In genomic region chr22:28950567-28951411, GRCh38 we compare ENCODE assay signal across 15 cellular contexts.
A peak's percentile ranks its signal among the peaks of the same experiment; 100 is the strongest.
DNase-seq lines count a peak whose midpoint lies in the region; ATAC-seq, FAIRE-seq and TF ChIP-seq lines count a peak whose summit lies in the region.
"Had no signal": no experiment of that assay in that cellular context is flagged by ENCODE, and none has a peak within 500 bp of the region (broad histone marks: within the 10 kb centered on the region; RNA-seq: fewer than 3 reads in every experiment).

No MANE protein-coding gene starts in this region.

- H3K4me2 ChIP-seq in IMR-90 (ENCODE audit: low read depth, low read length), result no peak overlapping the region

- H3K36me3 ChIP-seq in Caco-2 (ENCODE audit: control insufficient read depth, insufficient read depth, low read length), result peaks cover 3% of the 10 kb centered on the region; the same call in 1 of the 2 replicates
- H3K36me3 ChIP-seq in IMR-90 (ENCODE audit: control insufficient read depth, insufficient read depth, low read length), result no peaks in the 10 kb centered on the region
- H3K36me3 ChIP-seq: adrenal gland, MG63 had no signal

- H3K9ac ChIP-seq in IMR-90 (ENCODE audit: low read depth, low read length), result no peak overlapping the region

- intact Hi-C loops in Caco-2 (cut with micrococcal nuclease; ENCODE audit: unreplicated experiment) (no loop called here), IMR-90 (cut with micrococcal nuclease) (loop anchor here (10.0 kb wide), 1 partner anchor 96 kb away; no protein-coding TSS in a partner anchor)

- H3K27ac Mint-ChIP-seq in Caco-2 (ENCODE audit: unreplicated experiment), result peak overlapping the region; percentile 91
- peak overlapping the region; percentile 75 for H3K27ac Mint-ChIP-seq in WTC11
- peak overlapping the region; percentile 94 for H3K27ac Mint-ChIP-seq in mesothelial cell of epicardium

- no peak overlapping the region for H4K91ac ChIP-seq in IMR-90 (ENCODE audit: insufficient read depth, low read depth, low read length)

- H2BK5ac ChIP-seq in IMR-90 (ENCODE audit: low read depth, low read length, poor library complexity, severe bottlenecking), result no peak overlapping the region

- no peak for FAIRE-seq in frontal cortex (lab: Jason Lieb, UNC)

- no peak overlapping the region for H3K56ac ChIP-seq in IMR-90 (ENCODE audit: extremely low read depth, insufficient read depth, low read length)

- POLR2A ChIA-PET in Caco-2 (lab: Charles Lee), result no interaction called here
- POLR2A ChIA-PET in IMR-90 (lab: Charles Lee; ENCODE audit: unreplicated experiment), result no interaction called here
- POLR2A ChIA-PET in WTC11 (lab: Charles Lee), result no interaction called here

- H2BK120ac ChIP-seq in IMR-90 (ENCODE audit: low read depth, low read length), result no peak overlapping the region

- H3K36me3 Mint-ChIP-seq in Caco-2 (ENCODE audit: insufficient read depth, unreplicated experiment) (peaks cover 46% of the 10 kb centered on the region), WTC11 (peaks cover 18% of the 10 kb centered on the region), mesothelial cell of epicardium (peaks cover 22% of the 10 kb centered on the region)

- no peak overlapping the region for H2AK5ac ChIP-seq in IMR-90 (ENCODE audit: low read depth, low read length)

- H3K4ac ChIP-seq in IMR-90 (ENCODE audit: low read depth, low read length), result no peak overlapping the region

- H3K4me3 ChIP-seq in Caco-2 (ENCODE audit: low read depth, low read length), result no peak overlapping the region
- no peak overlapping the region for H3K4me3 ChIP-seq in IMR-90 (ENCODE audit: insufficient read depth, low read depth, low read length)
- H3K4me3 ChIP-seq: adrenal gland, MG63 had no signal

- peaks cover 4% of the 10 kb centered on the region; the same call in 1 of the 2 replicates for H3K9me1 ChIP-seq in IMR-90 (ENCODE audit: insufficient read depth, low read length)

- dilution Hi-C loops in IMR-90 (cut with HindIII; ENCODE audit: low sequenced_read_pairs, unreplicated experiment), result no loop called here

- H3K9me3 ChIP-seq in Caco-2 (peaks cover 16% of the 10 kb centered on the region), IMR-90 (ENCODE audit: control insufficient read depth, insufficient read depth, low read length) (peaks cover 4% of the 10 kb centered on the region)
- H3K9me3 ChIP-seq: MG63 had no signal

- H2BK20ac ChIP-seq in IMR-90 (ENCODE audit: low read depth, low read length), result no peak overlapping the region

- ATAC-seq in IMR-90 (ENCODE audit: low read depth) (no peak), WTC11 (no peak)

- no peaks in the 10 kb centered on the region for H3K27me3 ChIP-seq in Caco-2 (replicated peaks; ENCODE audit: control insufficient read depth, insufficient read depth, low read length)
- H3K27me3 ChIP-seq in IMR-90 (ENCODE audit: control insufficient read depth, insufficient read depth, low read length), result no peaks in the 10 kb centered on the region
- H3K27me3 ChIP-seq: adrenal gland, MG63 had no signal

- TF ChIP-seq CTCF in Caco-2 (IDR thresholded peaks at IDR 0.05; ENCODE audit: insufficient read depth in 1 of 2, low read depth in 1 of 2, low read length in 1 of 2, severe bottlenecking in 1 of 2, unreplicated experiment in 1 of 2) (peak in 1 of 2 experiments; percentile 7), IMR-90 (conservative IDR thresholded peaks at IDR 0.05; ENCODE audit: low read depth, low read length) (no peak), WTC11 (IDR thresholded peaks at IDR 0.05) (no peak), mesothelial cell of epicardium (IDR thresholded peaks at IDR 0.05; ENCODE audit: unreplicated experiment) (peak; percentile 32)

- H3K23ac ChIP-seq in IMR-90 (ENCODE audit: low read depth, low read length), result no peak overlapping the region

- CTCF ChIA-PET in Caco-2 (lab: Charles Lee), result interaction anchor here (0.5 to 2.1 kb wide), 2 partner anchors 30 to 95 kb away, joined by 3 to 8 read pairs; no protein-coding TSS in a partner anchor
- CTCF ChIA-PET in IMR-90 (lab: Yijun Ruan, JAX), result no interaction called here
- CTCF ChIA-PET in WTC11 (lab: Charles Lee), result interaction anchor here (1.7 to 3.0 kb wide), 2 partner anchors 90 to 95 kb away, joined by 11 to 16 read pairs; no protein-coding TSS in a partner anchor

- H2BK15ac ChIP-seq in IMR-90 (ENCODE audit: low read depth, low read length), result no peak overlapping the region

- H4K20me1 ChIP-seq in IMR-90 (ENCODE audit: insufficient read depth, low read length), result peaks cover 9% of the 10 kb centered on the region; the same call in 1 of the 2 replicates

- 0 out of 2 replicates have a peak overlapping the region, but pooled peaks have one; percentile 45 for H3K18ac ChIP-seq in IMR-90 (ENCODE audit: low read depth, low read length)

- no peak overlapping the region for H3K14ac ChIP-seq in IMR-90 (replicated peaks; ENCODE audit: low read depth, low read length)

- H2AFZ ChIP-seq in IMR-90 (replicated peaks; ENCODE audit: low read length, poor library complexity), result no peak overlapping the region

- H2AK9ac ChIP-seq in IMR-90 (replicated peaks; ENCODE audit: low read depth, low read length, poor library complexity), result no peak overlapping the region

- no peak overlapping the region for H4K8ac ChIP-seq in IMR-90 (ENCODE audit: low read depth in 2 of 2, low read length in 2 of 2)

- H3K27me3 Mint-ChIP-seq in Caco-2 (ENCODE audit: insufficient read depth, unreplicated experiment), result no peaks in the 10 kb centered on the region
- H3K27me3 Mint-ChIP-seq in WTC11 (ENCODE audit: low read depth), result no peaks in the 10 kb centered on the region
- H3K27me3 Mint-ChIP-seq in mesothelial cell of epicardium (ENCODE audit: low read depth), result no peaks in the 10 kb centered on the region

- TF ChIP-seq RAD21 in IMR-90 (IDR thresholded peaks at IDR 0.05; ENCODE audit: low read length), result no peak

- TF ChIP-seq POLR2A in IMR-90 (IDR thresholded peaks at IDR 0.05; ENCODE audit: low read depth, low read length), result no peak

- H3K4me3 Mint-ChIP-seq in Caco-2 (ENCODE audit: unreplicated experiment) (no peak overlapping the region), WTC11 (no peak overlapping the region), mesothelial cell of epicardium (no peak overlapping the region)

- no peak overlapping the region for H4K5ac ChIP-seq in IMR-90 (ENCODE audit: low read depth, low read length)

- in situ Hi-C loops in IMR-90 (cut with MboI; ENCODE audit: low sequenced_read_pairs), result no loop called here

- H3K4me1 ChIP-seq in Caco-2 (peaks cover 63% of the 10 kb centered on the region), IMR-90 (ENCODE audit: control insufficient read depth, insufficient read depth, low read length) (peaks cover 11% of the 10 kb centered on the region)

- H3K9me3 Mint-ChIP-seq in Caco-2 (ENCODE audit: unreplicated experiment) (peaks cover 10% of the 10 kb centered on the region), WTC11 (peaks cover 19% of the 10 kb centered on the region), mesothelial cell of epicardium (peaks cover 22% of the 10 kb centered on the region)

- WGBS in IMR-90 (ENCODE audit: extremely low coverage in 2 of 2, insufficient read length in 1 of 2), 2 experiments, result 90% methylated on average over 2 of the region's 7 CpGs; no CpG with 5 or more reads in 1 of the 2 experiments

- no peak overlapping the region for H3K27ac ChIP-seq in IMR-90 (ENCODE audit: insufficient read depth, low read length)

- no peak for DNase-seq in Caco-2
- no peak for DNase-seq in IMR-90
- no peak for DNase-seq in WTC11 (ENCODE audit: low spot score)
- no peak for DNase-seq in mesothelial cell of epicardium (ENCODE audit: low spot score in 2 of 2, unreplicated experiment in 2 of 2)
- DNase-seq in frontal cortex (ENCODE audit: low spot score in 2 of 2), result no peak
- no peak for DNase-seq in DMS53 (lab: John Stamatoyannopoulos, UW)
- DNase-seq in GF-D8 (lab: John Stamatoyannopoulos, UW), result no peak
- no peak for DNase-seq in effector CD4-positive, alpha-beta T cell
- DNase-seq: activated CD4-positive, alpha-beta T cell treated with anti-CD3 and anti-CD28 coated beads for 4 hours; activated T-cell treated with anti-CD3 and anti-CD28 coated beads, Interleukin-2, amount 50 U/mL, for 1 hour; MG63; NCI-H510A treated with DMSO at 0.1 percent for 48 hours; stimulated activated CD4-positive, alpha-beta T cell treated with anti-CD3 and anti-CD28 coated beads, Interleukin-12 subunit alpha, Interleukin-12 subunit beta, amount 100 ng/mL, for 4 hours; substantia nigra had no signal

- H3K4me1 Mint-ChIP-seq in Caco-2 (ENCODE audit: low read depth, unreplicated experiment), result peaks cover 43% of the 10 kb centered on the region
- peaks cover 46% of the 10 kb centered on the region for H3K4me1 Mint-ChIP-seq in WTC11
- H3K4me1 Mint-ChIP-seq in mesothelial cell of epicardium, result peaks cover 50% of the 10 kb centered on the region

- BruUV-seq in Caco-2 (replicated peaks; lab: Mats Ljungman, UMichigan), result no TSS peak
- no TSS peak for BruUV-seq in IMR-90 (replicated peaks; lab: Mats Ljungman, UMichigan)

- peaks cover 9 to 46% of the 10 kb centered on the region in 2 experiments; a peak in 2 of 4 replicates for H3K79me1 ChIP-seq in IMR-90 (ENCODE audit: low read depth in 1 of 2, low read length in 2 of 2)

TF ChIP-seq in IMR-90, 13 proteins besides CTCF, POLR2A, EP300 and RAD21 (continues in another document):
- TF ChIP-seq, protein P1, sequence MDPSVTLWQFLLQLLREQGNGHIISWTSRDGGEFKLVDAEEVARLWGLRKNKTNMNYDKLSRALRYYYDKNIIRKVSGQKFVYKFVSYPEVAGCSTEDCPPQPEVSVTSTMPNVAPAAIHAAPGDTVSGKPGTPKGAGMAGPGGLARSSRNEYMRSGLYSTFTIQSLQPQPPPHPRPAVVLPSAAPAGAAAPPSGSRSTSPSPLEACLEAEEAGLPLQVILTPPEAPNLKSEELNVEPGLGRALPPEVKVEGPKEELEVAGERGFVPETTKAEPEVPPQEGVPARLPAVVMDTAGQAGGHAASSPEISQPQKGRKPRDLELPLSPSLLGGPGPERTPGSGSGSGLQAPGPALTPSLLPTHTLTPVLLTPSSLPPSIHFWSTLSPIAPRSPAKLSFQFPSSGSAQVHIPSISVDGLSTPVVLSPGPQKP (IDR thresholded peaks at IDR 0.05; ENCODE audit: borderline replicate concordance, low read depth, low read length), result no peak
- no peak for TF ChIP-seq RCOR1 (IDR thresholded peaks at IDR 0.05; ENCODE audit: insufficient replicate concordance, low read length)
- TF ChIP-seq CEBPB (IDR thresholded peaks at IDR 0.05; ENCODE audit: low read depth, low read length), result no peak

TF ChIP-seq in WTC11, 78 proteins besides CTCF, POLR2A, EP300 and RAD21 (continues in another document):
- TF ChIP-seq, protein P2, sequence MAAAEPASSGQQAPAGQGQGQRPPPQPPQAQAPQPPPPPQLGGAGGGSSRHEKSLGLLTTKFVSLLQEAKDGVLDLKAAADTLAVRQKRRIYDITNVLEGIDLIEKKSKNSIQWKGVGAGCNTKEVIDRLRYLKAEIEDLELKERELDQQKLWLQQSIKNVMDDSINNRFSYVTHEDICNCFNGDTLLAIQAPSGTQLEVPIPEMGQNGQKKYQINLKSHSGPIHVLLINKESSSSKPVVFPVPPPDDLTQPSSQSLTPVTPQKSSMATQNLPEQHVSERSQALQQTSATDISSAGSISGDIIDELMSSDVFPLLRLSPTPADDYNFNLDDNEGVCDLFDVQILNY (CRISPR knock-in tag; IDR thresholded peaks at IDR 0.05), result no peak
